ENCODE assay signal across 19 cellular contexts in the genomic region with DNA sequence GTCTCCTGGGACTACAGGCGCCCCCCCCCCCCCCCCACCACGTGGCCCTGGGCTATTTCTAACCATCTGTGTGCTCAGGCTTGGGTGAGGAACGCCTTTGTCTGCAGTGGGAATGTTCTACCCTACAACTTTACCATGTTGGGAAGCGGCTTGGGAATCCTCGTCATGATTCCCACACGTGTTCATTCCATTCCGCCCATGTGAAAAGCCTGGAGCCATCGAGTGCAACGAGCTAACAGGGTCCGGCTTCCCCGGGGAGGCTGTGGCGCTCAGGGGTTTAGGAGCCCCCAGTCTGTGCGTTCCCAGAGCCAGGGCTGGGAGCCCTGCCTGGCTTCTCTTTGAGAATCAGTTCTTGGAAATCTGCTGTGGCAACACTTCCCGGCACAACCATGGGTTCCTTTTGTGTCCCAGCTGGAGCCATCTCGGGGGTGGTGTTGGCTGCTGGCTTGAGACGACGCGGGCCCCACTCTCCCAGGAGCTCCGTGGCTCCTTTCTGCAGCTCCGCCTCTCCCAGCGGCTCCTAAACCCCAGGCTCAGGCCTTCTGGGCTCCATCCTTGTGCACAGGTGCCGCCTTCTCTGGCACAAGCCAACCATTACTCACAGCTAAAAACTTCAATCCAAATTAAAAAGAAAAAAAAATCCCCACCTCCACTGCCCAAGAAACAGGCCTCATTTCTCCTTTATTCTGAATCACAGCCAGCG. TPM values are rescaled to one million over a fixed set of nuclear protein-coding genes. Genes with fewer than 3 reads are reported as not detected.
DNase-seq lines count a peak whose midpoint lies in the region; ATAC-seq, FAIRE-seq and TF ChIP-seq lines count a peak whose summit lies in the region.
"Had no signal": no experiment of that assay in that cellular context is flagged by ENCODE, and none has a peak within 500 bp of the region (broad histone marks: within the 10 kb centered on the region; RNA-seq: fewer than 3 reads in every experiment).

No MANE protein-coding gene starts in this region.

- H3K36me3 ChIP-seq in thoracic aorta: no peaks in the 10 kb centered on the region
- H3K36me3 ChIP-seq: transverse colon had no signal

- H3K4me3 ChIP-seq in thoracic aorta: peak overlapping the region; percentile 34
- H3K4me3 ChIP-seq: transverse colon had no signal

- peak overlapping the region; percentile 73 to 88 for H3K27ac ChIP-seq in thoracic aorta
- H3K27ac ChIP-seq: parathyroid adenoma, transverse colon had no signal

- DNase-seq in Right ventricle myocardium inferior (ENCODE audit: missing footprints) (peak; percentile 46), left ventricle myocardium superior (no peak), astrocyte of the hippocampus (ENCODE audit: low read depth, low spot score) (peak; percentile 88), hypothalamus (lab: John Stamatoyannopoulos, UW) (peak in 27 of 51 donors; percentile 6 to 85 (median 24)), thoracic aorta (ENCODE audit: low spot score) (no peak), GM12892 (ENCODE audit: insufficient read length) (no peak), HTR-8/SVneo (ENCODE audit: insufficient read length, low spot score) (no peak)
- DNase-seq: 8988T; activated CD4-positive, alpha-beta T cell treated with anti-CD3 and anti-CD28 coated beads, Interleukin-2, amount 50 U/mL, for 4 hours; activated T-cell treated with anti-CD3 and anti-CD28 coated beads, Interleukin-2, amount 50 U/mL, for 24 hours; DMS79; effector memory CD8-positive, alpha-beta T cell; NCI-H146; stimulated activated naive B cell treated with anti-CD40 and anti-IgM and Interleukin-4, amounts not matched to agents 10 μg/mL and 1 μg/mL and 100 μg/mL, for 72 hours; SW 1271; transverse colon had no signal

- intact Hi-C loops in Right ventricle myocardium inferior (cut with DNase I) (no loop called here), left ventricle myocardium superior (cut with micrococcal nuclease) (no loop called here)

- no peak for TF ChIP-seq CTCF in thoracic aorta (IDR thresholded peaks at IDR 0.05)

- no peak for TF ChIP-seq POLR2A in GM12892 (IDR thresholded peaks at IDR 0.05; ENCODE audit: low read depth, low read length)

- ATAC-seq in Right ventricle myocardium inferior: no peak
- no peak for ATAC-seq in left ventricle myocardium superior
- ATAC-seq in thoracic aorta (ENCODE audit: insufficient number of reproducible peaks, low FRiP score, low read depth): peak; percentile 57
- no peak for ATAC-seq in HG02610 (IDR thresholded peaks at IDR 0.05; ENCODE audit: unreplicated experiment)
- ATAC-seq: effector memory CD8-positive, alpha-beta T cell; stimulated activated naive B cell treated with anti-CD40 and anti-IgM and Interleukin-4, amounts not matched to agents 10 μg/mL and 1 μg/mL and 100 μg/mL, for 72 hours had no signal

- H3K4me1 ChIP-seq in thoracic aorta (ENCODE audit: control insufficient read depth in 1 of 2, low read depth in 2 of 2): peaks cover 0 to 12% of the 10 kb centered on the region in 2 donors
- H3K4me1 ChIP-seq: parathyroid adenoma, transverse colon had no signal

- H3K9me3 ChIP-seq in thoracic aorta: no peaks in the 10 kb centered on the region
- H3K9me3 ChIP-seq: transverse colon had no signal

- no peaks in the 10 kb centered on the region for H3K27me3 ChIP-seq in thoracic aorta (replicated peaks; ENCODE audit: insufficient read depth)
- H3K27me3 ChIP-seq: transverse colon had no signal

- no peak for FAIRE-seq in GM12892 (lab: Jason Lieb, UNC)
- no peak for FAIRE-seq in HTR-8/SVneo (lab: Jason Lieb, UNC)
- FAIRE-seq: GM19239 had no signal

RNA-seq across cellular contexts. Expression of a gene that starts 18.8 kb away (rescaled TPM):
- 43.8 TPM for total RNA-seq in Right ventricle myocardium inferior
- 46.8 TPM for total RNA-seq in left ventricle myocardium superior
- total RNA-seq in thoracic aorta: 10 to 100 TPM; 47.8 to 82.9 TPM
- 15.3 TPM for polyA plus RNA-seq in GM12892 (2012; ENCODE audit: missing spikeins)

RNA-seq across cellular contexts. Expression of a gene that starts 48.6 kb away (rescaled TPM):
- 12.8 TPM for total RNA-seq in Right ventricle myocardium inferior
- 8.8 TPM for total RNA-seq in left ventricle myocardium superior
- total RNA-seq in thoracic aorta: 10 to 100 TPM; 19.5 to 23.2 TPM
- 8.0 TPM for polyA plus RNA-seq in GM12892 (2012; ENCODE audit: missing spikeins)

Comparison
In these comparisons a context has a peak if more than half of its experiments do, and no peak if none do; other contexts are left out.
1. DNase-seq: peak in Right ventricle myocardium inferior (single experiment), astrocyte of the hippocampus (single experiment) and hypothalamus (27 of 51); none in left ventricle myocardium superior (single experiment), thoracic aorta (single experiment), GM12892 (single experiment) and HTR-8/SVneo (single experiment).